In the genomic region with DNA sequence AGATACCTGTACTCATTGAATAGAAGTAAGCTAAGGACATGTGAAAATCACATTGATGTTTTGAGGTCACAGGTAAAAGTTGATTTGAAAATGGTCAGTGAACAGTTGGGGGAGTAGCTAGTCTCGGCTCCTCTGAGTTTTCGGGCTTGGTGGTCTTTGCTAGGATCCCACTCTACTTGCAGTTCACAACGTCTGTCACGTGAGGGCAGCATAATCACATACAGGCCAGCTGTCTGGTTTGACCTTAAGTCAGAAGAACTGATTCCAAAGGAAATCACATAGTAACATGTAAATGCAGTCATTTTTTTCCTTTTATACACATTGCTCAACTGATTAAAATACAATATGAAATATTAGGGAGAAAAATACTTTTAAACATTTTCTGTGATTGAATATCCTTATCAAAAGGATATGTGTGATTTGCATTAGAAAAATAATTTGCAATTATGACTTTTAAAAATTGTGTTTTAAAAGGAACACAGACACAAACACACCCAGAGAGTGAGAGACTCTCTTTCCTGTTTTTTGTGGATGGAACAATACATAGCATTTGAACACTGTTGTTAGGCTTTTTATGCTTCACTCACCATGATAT, we compare ENCODE assay signal across 8 cellular contexts. TPM values are rescaled to one million over a fixed set of nuclear protein-coding genes. Genes with fewer than 3 reads are reported as not detected.
DNase-seq lines count a peak whose midpoint lies in the region; ATAC-seq and TF ChIP-seq lines count a peak whose summit lies in the region.

No MANE protein-coding gene starts in this region.

- no peak overlapping the region for H3K4me2 ChIP-seq in parathyroid adenoma (ENCODE audit: low read length)

- H3K27ac ChIP-seq in parathyroid adenoma, result no peak overlapping the region

- no peaks in the 10 kb centered on the region for H3K36me3 Mint-ChIP-seq in activated T-cell treated with anti-CD3 and anti-CD28 coated beads, Interleukin-2, amount 50 U/mL, for 24 hours (ENCODE audit: low read depth)

- no peak overlapping the region for H3K9ac ChIP-seq in parathyroid adenoma

- no peaks in the 10 kb centered on the region for H3K9me3 Mint-ChIP-seq in activated T-cell treated with anti-CD3 and anti-CD28 coated beads, Interleukin-2, amount 50 U/mL, for 24 hours

- H3K79me2 ChIP-seq in parathyroid adenoma, result no peaks in the 10 kb centered on the region

- ATAC-seq in GM19395 (IDR thresholded peaks at IDR 0.05; ENCODE audit: unreplicated experiment) (peak; percentile 83), HG03460 (IDR thresholded peaks at IDR 0.05; ENCODE audit: unreplicated experiment) (peak; percentile 77)

- H3K27me3 ChIP-seq in parathyroid adenoma (ENCODE audit: control insufficient read depth, insufficient read depth, low read length), result no peaks in the 10 kb centered on the region

- H3K4me1 Mint-ChIP-seq in activated T-cell treated with anti-CD3 and anti-CD28 coated beads, Interleukin-2, amount 50 U/mL, for 24 hours (ENCODE audit: low read depth), result no peaks in the 10 kb centered on the region

- in situ Hi-C loops in Caki2 (cut with HindIII; ENCODE audit: low pct_unique_long_range_greater_than_20kb, low sequenced_read_pairs), result no loop called here

- peak; percentile 46 for DNase-seq in Caki2 (ENCODE audit: low read depth)
- DNase-seq in NOMO-1 treated with dmso at 0.1 percent for 144 hours (lab: John Stamatoyannopoulos, UW; ENCODE audit: unreplicated experiment), result peak; percentile 19
- DNase-seq in activated T-cell treated with anti-CD3 and anti-CD28 coated beads, Interleukin-2, amount 50 U/mL, for 24 hours, result peak; percentile 65
- DNase-seq in foreskin melanocyte, result peak; percentile 52
- no peak for DNase-seq in mesenteric fat pad (ENCODE audit: low spot score)

- H3K27me3 Mint-ChIP-seq in activated T-cell treated with anti-CD3 and anti-CD28 coated beads, Interleukin-2, amount 50 U/mL, for 24 hours, result no peaks in the 10 kb centered on the region

- no peak overlapping the region for H3K4me3 ChIP-seq in parathyroid adenoma (ENCODE audit: low read depth, low read length)

- no peak overlapping the region for H2AFZ ChIP-seq in parathyroid adenoma

- no peaks in the 10 kb centered on the region for H3K4me1 ChIP-seq in parathyroid adenoma

- no peak overlapping the region for H3K27ac Mint-ChIP-seq in activated T-cell treated with anti-CD3 and anti-CD28 coated beads, Interleukin-2, amount 50 U/mL, for 24 hours

- H3K36me3 ChIP-seq in parathyroid adenoma (ENCODE audit: control insufficient read depth, insufficient read depth, low read length), result no peaks in the 10 kb centered on the region

- no peaks in the 10 kb centered on the region for H3K9me3 ChIP-seq in parathyroid adenoma (ENCODE audit: control insufficient read depth, low read length)

- no peak overlapping the region for H3K4me3 Mint-ChIP-seq in activated T-cell treated with anti-CD3 and anti-CD28 coated beads, Interleukin-2, amount 50 U/mL, for 24 hours

- TF ChIP-seq CTCF in parathyroid adenoma (IDR thresholded peaks at IDR 0.05), result peak; percentile 56

RNA-seq across cellular contexts. Expression of a gene that starts 21.8 kb away (rescaled TPM):
- not detected in 2 replicates for total RNA-seq in Caki2 (2014; rRNA removed; shearing (Covaris generic); ENCODE audit: low replicate concordance)
- not detected for total RNA-seq in mesenteric fat pad
